In genomic region chr1:214662386-214662785, GRCh38 we compare ENCODE assay signal across 23 cellular contexts.
"Had no signal": no experiment of that assay in that cellular context is flagged by ENCODE, and none has a peak within 500 bp of the region (broad histone marks: within the 10 kb centered on the region; RNA-seq: fewer than 3 reads in every experiment).

No MANE protein-coding gene starts in this region.

- ATAC-seq: activated CD8-positive, alpha-beta T cell treated with anti-CD3 and anti-CD28 coated beads for 36 hours; activated naive CD8-positive, alpha-beta T cell treated with anti-CD3 and anti-CD28 coated beads, Interleukin-2, amount 50 U/mL, for 24 hours; activated T-cell treated with anti-CD3 and anti-CD28 coated beads, Interleukin-2, amount 50 U/mL, for 4 hours; naive thymus-derived CD8-positive, alpha-beta T cell had no signal

- H2AFZ ChIP-seq: neural progenitor cell had no signal

- H3K4me3 Mint-ChIP-seq: activated CD4-positive, alpha-beta T cell treated with anti-CD3 and anti-CD28 coated beads, Interleukin-2, amount 10 ng/mL, durations not matched to agents 7 days and 5 days; activated CD8-positive, alpha-beta T cell treated with anti-CD3 and anti-CD28 coated beads for 36 hours; activated naive CD4-positive, alpha-beta T cell treated with anti-CD3 and anti-CD28 coated beads, Interleukin-2, amount 50 U/mL, for 24 hours; activated naive CD8-positive, alpha-beta T cell treated with anti-CD3 and anti-CD28 coated beads, Interleukin-2, amount 50 U/mL, for 24 hours; activated T-cell treated with anti-CD3 and anti-CD28 coated beads, Interleukin-2, amount 50 U/mL, for 4 hours; central memory CD8-positive, alpha-beta T cell; naive thymus-derived CD8-positive, alpha-beta T cell; neural progenitor cell had no signal

- H3K27ac ChIP-seq: epithelial cell of prostate, esophagus squamous epithelium, neural progenitor cell, right atrium auricular region, transverse colon had no signal

- H3K9me3 Mint-ChIP-seq: activated CD4-positive, alpha-beta T cell treated with anti-CD3 and anti-CD28 coated beads, Interleukin-2, amount 10 ng/mL, durations not matched to agents 7 days and 5 days; activated CD8-positive, alpha-beta T cell treated with anti-CD3 and anti-CD28 coated beads for 36 hours; activated naive CD4-positive, alpha-beta T cell treated with anti-CD3 and anti-CD28 coated beads, Interleukin-2, amount 50 U/mL, for 24 hours; activated naive CD8-positive, alpha-beta T cell treated with anti-CD3 and anti-CD28 coated beads, Interleukin-2, amount 50 U/mL, for 24 hours; activated T-cell treated with anti-CD3 and anti-CD28 coated beads, Interleukin-2, amount 50 U/mL, for 4 hours; activated T-helper 2 cell treated with anti-CD3 and anti-CD28 coated beads, Interferon-gamma antibody, Interleukin-2, Interleukin-4, amounts not matched to agents 10 μg/mL and 5 μg/mL and 100 μg/mL, durations not matched to agents 14 hours and 24 hours and 36 hours; central memory CD8-positive, alpha-beta T cell; naive thymus-derived CD8-positive, alpha-beta T cell; neural progenitor cell had no signal

- DNase-seq: activated CD4-positive, alpha-beta T cell treated with anti-CD3 and anti-CD28 coated beads, Interleukin-2, amount 10 ng/mL, durations not matched to agents 7 days and 5 days; activated CD4-positive, CD25-positive, alpha-beta regulatory T cell treated with anti-CD3 and anti-CD28 coated beads, Interleukin-2, amount 50 U/mL, for 72 hours; activated CD8-positive, alpha-beta T cell treated with anti-CD3 and anti-CD28 coated beads for 36 hours; activated naive CD8-positive, alpha-beta T cell treated with anti-CD3 and anti-CD28 coated beads, Interleukin-2, amount 50 U/mL, for 24 hours; activated T-cell treated with anti-CD3 and anti-CD28 coated beads, Interleukin-2, amount 50 U/mL, for 4 hours; dermis blood vessel endothelial cell; effector CD4-positive, alpha-beta T cell; esophagus squamous epithelium; foreskin fibroblast; head of caudate nucleus; naive thymus-derived CD8-positive, alpha-beta T cell; occipital lobe; stimulated activated CD4-positive, alpha-beta T cell treated with anti-CD3 and anti-CD28 coated beads, Interleukin-2, amount 100 ng/mL, for 48 hours; stimulated activated naive CD4-positive, alpha-beta T cell treated with Interleukin-2 at 50 U/mL for 16 hours; T-helper 1 cell; T1000; transverse colon had no signal

- H3K36me3 ChIP-seq: right atrium auricular region, transverse colon had no signal

- H3K27me3 ChIP-seq: esophagus squamous epithelium, neural progenitor cell, right atrium auricular region, transverse colon had no signal

- H3K27ac Mint-ChIP-seq: activated CD4-positive, alpha-beta T cell treated with anti-CD3 and anti-CD28 coated beads, Interleukin-2, amount 10 ng/mL, durations not matched to agents 7 days and 5 days; activated CD8-positive, alpha-beta T cell treated with anti-CD3 and anti-CD28 coated beads for 36 hours; activated naive CD4-positive, alpha-beta T cell treated with anti-CD3 and anti-CD28 coated beads, Interleukin-2, amount 50 U/mL, for 24 hours; activated naive CD8-positive, alpha-beta T cell treated with anti-CD3 and anti-CD28 coated beads, Interleukin-2, amount 50 U/mL, for 24 hours; activated T-helper 2 cell treated with anti-CD3 and anti-CD28 coated beads, Interferon-gamma antibody, Interleukin-2, Interleukin-4, amounts not matched to agents 10 μg/mL and 5 μg/mL and 100 μg/mL, durations not matched to agents 14 hours and 24 hours and 36 hours had no signal

- H3K4me2 ChIP-seq: neural progenitor cell had no signal

- H3K9ac ChIP-seq: neural progenitor cell had no signal

- H3K4me1 Mint-ChIP-seq: activated CD4-positive, alpha-beta T cell treated with anti-CD3 and anti-CD28 coated beads, Interleukin-2, amount 10 ng/mL, durations not matched to agents 7 days and 5 days; activated naive CD8-positive, alpha-beta T cell treated with anti-CD3 and anti-CD28 coated beads, Interleukin-2, amount 50 U/mL, for 24 hours; central memory CD8-positive, alpha-beta T cell had no signal

- H3K9me3 ChIP-seq: esophagus squamous epithelium, right atrium auricular region, transverse colon had no signal

- H3K27me3 Mint-ChIP-seq: activated CD4-positive, alpha-beta T cell treated with anti-CD3 and anti-CD28 coated beads, Interleukin-2, amount 10 ng/mL, durations not matched to agents 7 days and 5 days; activated CD8-positive, alpha-beta T cell treated with anti-CD3 and anti-CD28 coated beads for 36 hours; activated naive CD4-positive, alpha-beta T cell treated with anti-CD3 and anti-CD28 coated beads, Interleukin-2, amount 50 U/mL, for 24 hours; activated naive CD8-positive, alpha-beta T cell treated with anti-CD3 and anti-CD28 coated beads, Interleukin-2, amount 50 U/mL, for 24 hours; central memory CD8-positive, alpha-beta T cell; naive thymus-derived CD8-positive, alpha-beta T cell had no signal

- H3K4me1 ChIP-seq: esophagus squamous epithelium, neural progenitor cell, right atrium auricular region, transverse colon had no signal

- H3K4me3 ChIP-seq: esophagus squamous epithelium, neural progenitor cell, right atrium auricular region, transverse colon had no signal
